25 cellular contexts compared by ENCODE assay signal in the genomic region with DNA sequence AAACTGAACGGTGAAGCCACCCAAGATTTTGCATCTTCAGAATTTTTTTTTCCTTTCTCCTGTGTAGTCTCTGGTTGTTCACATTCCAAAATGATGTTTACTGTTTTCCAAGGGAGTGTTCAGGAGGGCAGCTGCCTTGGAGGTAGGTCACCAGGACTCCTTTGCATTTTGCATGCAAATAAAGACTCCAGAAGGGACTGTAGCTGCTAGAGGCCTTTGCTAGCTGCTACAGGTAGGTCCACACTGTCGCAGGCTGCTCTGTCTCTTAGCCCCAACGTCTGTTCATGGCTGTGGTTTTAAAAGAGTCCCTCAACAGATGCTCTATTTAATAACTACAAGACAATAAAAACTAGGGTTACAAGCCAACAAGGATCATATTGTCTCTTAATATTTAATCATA. TPM values are rescaled to one million over a fixed set of nuclear protein-coding genes. Genes with fewer than 3 reads are reported as not detected.
A peak's percentile ranks its signal among the peaks of the same experiment; 100 is the strongest.
DNase-seq lines count a peak whose midpoint lies in the region; ATAC-seq and TF ChIP-seq lines count a peak whose summit lies in the region.
"Had no signal": no experiment of that assay in that cellular context is flagged by ENCODE, and none has a peak within 500 bp of the region (broad histone marks: within the 10 kb centered on the region; RNA-seq: fewer than 3 reads in every experiment).

No MANE protein-coding gene starts in this region.

- TF ChIP-seq POLR2A in gastrocnemius medialis (IDR thresholded peaks at IDR 0.05) = no peak

- no peaks in the 10 kb centered on the region for H3K27me3 Mint-ChIP-seq in activated CD4-positive, alpha-beta T cell treated with anti-CD3 and anti-CD28 coated beads for 36 hours
- no peaks in the 10 kb centered on the region for H3K27me3 Mint-ChIP-seq in effector memory CD8-positive, alpha-beta T cell
- H3K27me3 Mint-ChIP-seq: activated CD4-positive, alpha-beta T cell treated with anti-CD3 and anti-CD28 coated beads, Interleukin-2, amount 10 ng/mL, durations not matched to agents 24 days and 14 days; activated naive CD8-positive, alpha-beta T cell treated with anti-CD3 and anti-CD28 coated beads, Interleukin-2, amount 50 U/mL, for 24 hours had no signal

- no peak for ATAC-seq in activated CD4-positive, alpha-beta T cell treated with anti-CD3 and anti-CD28 coated beads for 36 hours
- ATAC-seq in effector memory CD8-positive, alpha-beta T cell (replicated peaks) = no peak
- ATAC-seq in stimulated activated effector memory CD8-positive, alpha-beta T cell treated with anti-CD3 and anti-CD28 coated beads, Interleukin-12 subunit alpha, Interleukin-12 subunit beta, amount 100 ng/mL, for 72 hours = no peak
- ATAC-seq in gastrocnemius medialis = no peak
- ATAC-seq: activated naive CD8-positive, alpha-beta T cell treated with anti-CD3 and anti-CD28 coated beads, Interleukin-2, amount 50 U/mL, for 24 hours; body of pancreas had no signal

- peaks cover 90% of the 10 kb centered on the region for H3K4me1 Mint-ChIP-seq in activated CD4-positive, alpha-beta T cell treated with anti-CD3 and anti-CD28 coated beads for 36 hours
- H3K4me1 Mint-ChIP-seq in effector memory CD8-positive, alpha-beta T cell (ENCODE audit: low read depth in 2 of 2) = peaks cover 71 to 95% of the 10 kb centered on the region in 2 donors
- H3K4me1 Mint-ChIP-seq in stimulated activated effector memory CD8-positive, alpha-beta T cell treated with anti-CD3 and anti-CD28 coated beads, Interleukin-12 subunit alpha, Interleukin-12 subunit beta, amount 100 ng/mL, for 72 hours = peaks cover 75% of the 10 kb centered on the region

- peak overlapping the region; percentile 6 for H3K27ac Mint-ChIP-seq in activated CD4-positive, alpha-beta T cell treated with anti-CD3 and anti-CD28 coated beads for 36 hours
- H3K27ac Mint-ChIP-seq in effector memory CD8-positive, alpha-beta T cell = peak overlapping the region; percentile 26 to 93
- H3K27ac Mint-ChIP-seq in stimulated activated effector memory CD8-positive, alpha-beta T cell treated with anti-CD3 and anti-CD28 coated beads, Interleukin-12 subunit alpha, Interleukin-12 subunit beta, amount 100 ng/mL, for 72 hours = peak overlapping the region; percentile 58
- H3K27ac Mint-ChIP-seq: activated CD4-positive, alpha-beta T cell treated with anti-CD3 and anti-CD28 coated beads, Interleukin-2, amount 10 ng/mL, durations not matched to agents 24 days and 14 days; activated naive CD8-positive, alpha-beta T cell treated with anti-CD3 and anti-CD28 coated beads, Interleukin-2, amount 50 U/mL, for 24 hours had no signal

- no peaks in the 10 kb centered on the region for H3K9me3 Mint-ChIP-seq in activated CD4-positive, alpha-beta T cell treated with anti-CD3 and anti-CD28 coated beads for 36 hours (ENCODE audit: low read depth)
- no peaks in the 10 kb centered on the region for H3K9me3 Mint-ChIP-seq in effector memory CD8-positive, alpha-beta T cell
- H3K9me3 Mint-ChIP-seq in stimulated activated effector memory CD8-positive, alpha-beta T cell treated with anti-CD3 and anti-CD28 coated beads, Interleukin-12 subunit alpha, Interleukin-12 subunit beta, amount 100 ng/mL, for 72 hours = no peaks in the 10 kb centered on the region
- H3K9me3 Mint-ChIP-seq: activated naive CD8-positive, alpha-beta T cell treated with anti-CD3 and anti-CD28 coated beads, Interleukin-2, amount 50 U/mL, for 24 hours had no signal

- in situ Hi-C loops in gastrocnemius medialis (cut with MboI; ENCODE audit: low sequenced_read_pairs in 4 of 4) = no loop called here

- H3K4me3 Mint-ChIP-seq in activated CD4-positive, alpha-beta T cell treated with anti-CD3 and anti-CD28 coated beads for 36 hours = no peak overlapping the region
- H3K4me3 Mint-ChIP-seq in effector memory CD8-positive, alpha-beta T cell = peak overlapping the region; percentile 5 to 53
- H3K4me3 Mint-ChIP-seq in stimulated activated effector memory CD8-positive, alpha-beta T cell treated with anti-CD3 and anti-CD28 coated beads, Interleukin-12 subunit alpha, Interleukin-12 subunit beta, amount 100 ng/mL, for 72 hours = no peak overlapping the region
- H3K4me3 Mint-ChIP-seq: activated CD4-positive, alpha-beta T cell treated with anti-CD3 and anti-CD28 coated beads, Interleukin-2, amount 10 ng/mL, durations not matched to agents 24 days and 14 days; activated naive CD8-positive, alpha-beta T cell treated with anti-CD3 and anti-CD28 coated beads, Interleukin-2, amount 50 U/mL, for 24 hours had no signal

- no peak overlapping the region for H3K27ac ChIP-seq in gastrocnemius medialis
- H3K27ac ChIP-seq: body of pancreas, esophagus muscularis mucosa had no signal

- TF ChIP-seq CTCF in gastrocnemius medialis (IDR thresholded peaks at IDR 0.05 in 4 of 5, conservative IDR thresholded peaks at IDR 0.05 in 1 of 5) = no peak

- intact Hi-C loops in activated CD4-positive, alpha-beta T cell treated with anti-CD3 and anti-CD28 coated beads for 36 hours (cut with DNase I, micrococcal nuclease) = no loop called here
- intact Hi-C loops in gastrocnemius medialis (cut with DNase I; ENCODE audit: low total_unique reads) = no loop called here

- POLR2A ChIA-PET in activated CD4-positive, alpha-beta T cell treated with anti-CD3 and anti-CD28 coated beads for 36 hours (lab: Charles Lee) = interaction anchor here (0.6 kb wide), 1 partner anchor 33 kb away, joined by 3 read pairs; no protein-coding TSS in a partner anchor

- no peak for DNase-seq in activated CD4-positive, alpha-beta T cell treated with anti-CD3 and anti-CD28 coated beads for 36 hours
- DNase-seq in activated CD4-positive, alpha-beta T cell treated with anti-CD3 and anti-CD28 coated beads for 48 hours = no peak
- peak; percentile 88 to 93 for DNase-seq in NCI-H526 (lab: John Stamatoyannopoulos, UW)
- DNase-seq in effector memory CD8-positive, alpha-beta T cell = no peak
- DNase-seq in stimulated activated effector memory CD8-positive, alpha-beta T cell treated with anti-CD3 and anti-CD28 coated beads, Interleukin-12 subunit alpha, Interleukin-12 subunit beta, amount 100 ng/mL, for 72 hours (ENCODE audit: low spot score in 2 of 2) = no peak
- no peak for DNase-seq in OCI-M1 (lab: John Stamatoyannopoulos, UW)
- DNase-seq in NCI-H2081 treated with DMSO at 0.1 percent for 48 hours (lab: John Stamatoyannopoulos, UW) = no peak
- no peak for DNase-seq in gastrocnemius medialis
- DNase-seq: activated CD4-positive, alpha-beta T cell treated with anti-CD3 and anti-CD28 coated beads, Interleukin-2, amount 10 ng/mL, durations not matched to agents 24 days and 14 days; activated CD8-positive, alpha-beta memory T cell treated with anti-CD3 and anti-CD28 coated beads, Interleukin-2, amount 50 U/mL, for 4 hours; activated effector memory CD4-positive, alpha-beta T cell treated with anti-CD3 and anti-CD28 coated beads, Interleukin-2, amount 50 U/mL, for 16 hours; activated naive CD8-positive, alpha-beta T cell treated with anti-CD3 and anti-CD28 coated beads, Interleukin-2, amount 50 U/mL, for 24 hours; BE2C; body of pancreas; effector CD8-positive, alpha-beta T cell; H7; hypothalamus; kidney glomerular epithelial cell; MG63; NCI-H748 treated with DMSO at 0.1 percent for 48 hours; nucleus accumbens; stimulated activated CD4-positive, alpha-beta T cell treated with anti-CD3 and anti-CD28 coated beads, Interleukin-1b, Interleukin-23, amount 100 ng/mL, for 48 hours; stimulated activated naive CD4-positive, alpha-beta T cell treated with Interleukin-2 at 50 U/mL for 16 hours had no signal

- H3K4me3 ChIP-seq in gastrocnemius medialis = no peak overlapping the region
- H3K4me3 ChIP-seq: body of pancreas, esophagus muscularis mucosa, lung, MG63 had no signal

- CTCF ChIA-PET in activated CD4-positive, alpha-beta T cell treated with anti-CD3 and anti-CD28 coated beads for 36 hours (lab: Charles Lee) = no interaction called here

- H3K36me3 ChIP-seq in gastrocnemius medialis = no peaks in the 10 kb centered on the region

- H3K27me3 ChIP-seq in gastrocnemius medialis = no peaks in the 10 kb centered on the region
- H3K27me3 ChIP-seq: BE2C, body of pancreas, esophagus muscularis mucosa, MG63 had no signal

- H3K36me3 Mint-ChIP-seq in activated CD4-positive, alpha-beta T cell treated with anti-CD3 and anti-CD28 coated beads for 36 hours (ENCODE audit: low read depth) = peaks cover 80% of the 10 kb centered on the region
- H3K36me3 Mint-ChIP-seq in effector memory CD8-positive, alpha-beta T cell (ENCODE audit: insufficient read depth) = peaks cover 74% of the 10 kb centered on the region
- H3K36me3 Mint-ChIP-seq in stimulated activated effector memory CD8-positive, alpha-beta T cell treated with anti-CD3 and anti-CD28 coated beads, Interleukin-12 subunit alpha, Interleukin-12 subunit beta, amount 100 ng/mL, for 72 hours = peaks cover 100% of the 10 kb centered on the region

- H3K9me3 ChIP-seq in gastrocnemius medialis = no peaks in the 10 kb centered on the region
- H3K9me3 ChIP-seq: BE2C, body of pancreas, esophagus muscularis mucosa, MG63 had no signal

- H3K4me1 ChIP-seq in gastrocnemius medialis = peaks cover 2 to 7% of the 10 kb centered on the region in 2 donors
- H3K4me1 ChIP-seq: BE2C, body of pancreas had no signal

RNA-seq across cellular contexts. Expression of a gene that starts 11.4 kb away (rescaled TPM):
- 10 to 100 TPM; 53.1 to 59.4 TPM for total RNA-seq in activated CD4-positive, alpha-beta T cell treated with anti-CD3 and anti-CD28 coated beads for 36 hours
- 10 to 100 TPM in 3 of 4 donors, 1 to 10 TPM in 1; 7.0 to 16.7 (median 13.5) TPM for total RNA-seq in gastrocnemius medialis

Comparison
In these comparisons a context has a peak if more than half of its experiments do, and no peak if none do; other contexts are left out.
1. DNase-seq: peak in NCI-H526 (2 of 2); none in activated CD4-positive, alpha-beta T cell treated with anti-CD3 and anti-CD28 coated beads for 36 hours (single experiment), activated CD4-positive, alpha-beta T cell treated with anti-CD3 and anti-CD28 coated beads for 48 hours (single experiment), effector memory CD8-positive, alpha-beta T cell (0 of 3), stimulated activated effector memory CD8-positive, alpha-beta T cell treated with anti-CD3 and anti-CD28 coated beads, Interleukin-12 subunit alpha, Interleukin-12 subunit beta, amount 100 ng/mL, for 72 hours (0 of 2), OCI-M1 (single experiment), NCI-H2081 treated with DMSO at 0.1 percent for 48 hours (single experiment) and gastrocnemius medialis (0 of 2).
2. H3K27ac Mint-ChIP-seq: peak in every context shown above with its lines; median percentile 60 in effector memory CD8-positive, alpha-beta T cell; 58 in stimulated activated effector memory CD8-positive, alpha-beta T cell treated with anti-CD3 and anti-CD28 coated beads, Interleukin-12 subunit alpha, Interleukin-12 subunit beta, amount 100 ng/mL, for 72 hours; 6 in activated CD4-positive, alpha-beta T cell treated with anti-CD3 and anti-CD28 coated beads for 36 hours.
3. H3K4me3 Mint-ChIP-seq: peak in effector memory CD8-positive, alpha-beta T cell (2 of 2); none in activated CD4-positive, alpha-beta T cell treated with anti-CD3 and anti-CD28 coated beads for 36 hours (single experiment) and stimulated activated effector memory CD8-positive, alpha-beta T cell treated with anti-CD3 and anti-CD28 coated beads, Interleukin-12 subunit alpha, Interleukin-12 subunit beta, amount 100 ng/mL, for 72 hours (single experiment).